Comparison of ENCODE assay signal across 27 cellular contexts in genomic region chr11:104390696-104391095, GRCh38.
DNase-seq lines count a peak whose midpoint lies in the region; ATAC-seq, FAIRE-seq and TF ChIP-seq lines count a peak whose summit lies in the region.
"Had no signal": no experiment of that assay in that cellular context is flagged by ENCODE, and none has a peak within 500 bp of the region (broad histone marks: within the 10 kb centered on the region; RNA-seq: fewer than 3 reads in every experiment).

No MANE protein-coding gene starts in this region.

- H3K36me3 Mint-ChIP-seq in astrocyte (ENCODE audit: low read depth, unreplicated experiment): peaks cover 2% of the 10 kb centered on the region

- H3K9me3 ChIP-seq in astrocyte (ENCODE audit: insufficient read depth, low read depth, low read length): no peaks in the 10 kb centered on the region
- H3K9me3 ChIP-seq in small intestine (ENCODE audit: control insufficient read depth, low read depth): no peaks in the 10 kb centered on the region
- H3K9me3 ChIP-seq: BLaER1 treated with 17β-estradiol and CSF1 and Interleukin-3, amounts not matched to agents 10 nM and 100 nM; prostate gland; tibial nerve had no signal

- H3K4me1 ChIP-seq in astrocyte (ENCODE audit: insufficient read depth, low read length) (no peaks in the 10 kb centered on the region), small intestine (ENCODE audit: control insufficient read depth in 2 of 2, insufficient read depth in 1 of 2, low read depth in 1 of 2, low read length in 1 of 2) (no peaks in the 10 kb centered on the region)
- H3K4me1 ChIP-seq: BLaER1 treated with 17β-estradiol and CSF1 and Interleukin-3, amounts not matched to agents 10 nM and 100 nM; prostate gland; tibial nerve had no signal

- H3K4me2 ChIP-seq in astrocyte (ENCODE audit: low read length): peak overlapping the region; percentile 61
- H3K4me2 ChIP-seq: BLaER1 treated with 17β-estradiol and CSF1 and Interleukin-3, amounts not matched to agents 10 nM and 100 nM; PC-9 had no signal

- no peak overlapping the region for H3K9ac ChIP-seq in astrocyte (ENCODE audit: low read length)
- H3K9ac ChIP-seq: BLaER1 treated with 17β-estradiol and CSF1 and Interleukin-3, amounts not matched to agents 10 nM and 100 nM had no signal

- no peaks in the 10 kb centered on the region for H3K27me3 Mint-ChIP-seq in astrocyte (ENCODE audit: low read depth, unreplicated experiment)
- H3K27me3 Mint-ChIP-seq: activated CD4-positive, alpha-beta T cell treated with anti-CD3 and anti-CD28 coated beads, Interleukin-2, amount 10 ng/mL, durations not matched to agents 7 days and 5 days; activated naive CD8-positive, alpha-beta T cell treated with anti-CD3 and anti-CD28 coated beads, Interleukin-2, amount 50 U/mL, for 24 hours had no signal

- peak overlapping the region; percentile 5 for H2AFZ ChIP-seq in astrocyte (ENCODE audit: low read depth, low read length)
- H2AFZ ChIP-seq: PC-9 had no signal

- H3K4me3 ChIP-seq in astrocyte (ENCODE audit: insufficient read depth, low read depth, low read length): no peak overlapping the region
- no peak overlapping the region for H3K4me3 ChIP-seq in small intestine (ENCODE audit: low read depth in 1 of 2, low read length in 2 of 2)
- H3K4me3 ChIP-seq: BLaER1 treated with 17β-estradiol and CSF1 and Interleukin-3, amounts not matched to agents 10 nM and 100 nM; PC-9; prostate gland; skin epidermis; tibial nerve had no signal

- ATAC-seq in GM19455 (IDR thresholded peaks at IDR 0.05; ENCODE audit: unreplicated experiment): no peak
- no peak for ATAC-seq in GM21447 (IDR thresholded peaks at IDR 0.05; ENCODE audit: unreplicated experiment)
- ATAC-seq: activated naive CD8-positive, alpha-beta T cell treated with anti-CD3 and anti-CD28 coated beads, Interleukin-2, amount 50 U/mL, for 24 hours; esophagus mucosa; left ventricle myocardium superior had no signal

- DNase-seq in HK-2 (ENCODE audit: unreplicated experiment): peak; percentile 9
- DNase-seq in astrocyte (ENCODE audit: low read depth): peak; percentile 88
- peak; percentile 68 for DNase-seq in iris pigment epithelial cell (ENCODE audit: low read depth)
- no peak for DNase-seq in small intestine
- DNase-seq in NCI-H2107 treated with DMSO at 0.1 percent for 48 hours (lab: John Stamatoyannopoulos, UW; ENCODE audit: unreplicated experiment): no peak
- DNase-seq: activated CD4-positive, alpha-beta T cell treated with anti-CD3 and anti-CD28 coated beads, Interleukin-2, amount 10 ng/mL, durations not matched to agents 7 days and 5 days; activated naive CD8-positive, alpha-beta T cell treated with anti-CD3 and anti-CD28 coated beads, Interleukin-2, amount 50 U/mL, for 24 hours; central memory CD4-positive, alpha-beta T cell; left ventricle myocardium superior; MV-4-11; NCI-H1694; SIG-M5; stimulated activated CD4-positive, alpha-beta T cell treated with anti-CD3 and anti-CD28 coated beads, Interleukin-2, amount 100 ng/mL, for 48 hours; T-helper 1 cell had no signal

- H3K9me3 Mint-ChIP-seq in astrocyte (ENCODE audit: unreplicated experiment): no peaks in the 10 kb centered on the region
- H3K9me3 Mint-ChIP-seq: activated CD4-positive, alpha-beta T cell treated with anti-CD3 and anti-CD28 coated beads, Interleukin-2, amount 10 ng/mL, durations not matched to agents 7 days and 5 days; activated naive CD8-positive, alpha-beta T cell treated with anti-CD3 and anti-CD28 coated beads, Interleukin-2, amount 50 U/mL, for 24 hours; activated T-helper 2 cell treated with anti-CD3 and anti-CD28 coated beads, Interferon-gamma antibody, Interleukin-2, Interleukin-4, amounts not matched to agents 10 μg/mL and 5 μg/mL and 100 μg/mL, durations not matched to agents 14 hours and 24 hours and 36 hours; stimulated activated naive CD8-positive, alpha-beta T cell treated with anti-CD3 and anti-CD28 coated beads, Interleukin-15, Interleukin-2, amounts not matched to agents 100 ng/mL and 50 ng/mL, for 24 hours had no signal

- no peak for TF ChIP-seq CTCF in astrocyte (IDR thresholded peaks at IDR 0.05; ENCODE audit: insufficient read depth, low read depth, low read length)

- no peak overlapping the region for H3K4me3 Mint-ChIP-seq in astrocyte (ENCODE audit: unreplicated experiment)
- H3K4me3 Mint-ChIP-seq: activated CD4-positive, alpha-beta T cell treated with anti-CD3 and anti-CD28 coated beads, Interleukin-2, amount 10 ng/mL, durations not matched to agents 7 days and 5 days; activated naive CD8-positive, alpha-beta T cell treated with anti-CD3 and anti-CD28 coated beads, Interleukin-2, amount 50 U/mL, for 24 hours; neural crest cell; stimulated activated naive CD8-positive, alpha-beta T cell treated with anti-CD3 and anti-CD28 coated beads, Interleukin-15, Interleukin-2, amounts not matched to agents 100 ng/mL and 50 ng/mL, for 24 hours had no signal

- 60 to 80% (median 76%) methylated on average over 4 of the region's 4 CpGs for WGBS in small intestine, 3 donors

- H3K27ac Mint-ChIP-seq in astrocyte (ENCODE audit: unreplicated experiment): peak overlapping the region; percentile 9
- H3K27ac Mint-ChIP-seq: activated CD4-positive, alpha-beta T cell treated with anti-CD3 and anti-CD28 coated beads, Interleukin-2, amount 10 ng/mL, durations not matched to agents 7 days and 5 days; activated naive CD8-positive, alpha-beta T cell treated with anti-CD3 and anti-CD28 coated beads, Interleukin-2, amount 50 U/mL, for 24 hours; activated T-helper 2 cell treated with anti-CD3 and anti-CD28 coated beads, Interferon-gamma antibody, Interleukin-2, Interleukin-4, amounts not matched to agents 10 μg/mL and 5 μg/mL and 100 μg/mL, durations not matched to agents 14 hours and 24 hours and 36 hours; stimulated activated naive CD8-positive, alpha-beta T cell treated with anti-CD3 and anti-CD28 coated beads, Interleukin-15, Interleukin-2, amounts not matched to agents 100 ng/mL and 50 ng/mL, for 24 hours had no signal

- no peaks in the 10 kb centered on the region for H4K20me1 ChIP-seq in astrocyte (ENCODE audit: insufficient read depth, low read length)
- H4K20me1 ChIP-seq: BLaER1 treated with 17β-estradiol and CSF1 and Interleukin-3, amounts not matched to agents 10 nM and 100 nM had no signal

- FAIRE-seq in astrocyte (lab: Jason Lieb, UNC): no peak
- no peak for FAIRE-seq in small intestine (lab: Jason Lieb, UNC)
- FAIRE-seq: D721Med, G401.6 had no signal

- H3K4me1 Mint-ChIP-seq in astrocyte (ENCODE audit: low read depth, unreplicated experiment): peaks cover 26% of the 10 kb centered on the region
- H3K4me1 Mint-ChIP-seq: activated CD4-positive, alpha-beta T cell treated with anti-CD3 and anti-CD28 coated beads, Interleukin-2, amount 10 ng/mL, durations not matched to agents 7 days and 5 days; activated naive CD8-positive, alpha-beta T cell treated with anti-CD3 and anti-CD28 coated beads, Interleukin-2, amount 50 U/mL, for 24 hours; neural crest cell had no signal

- H3K79me2 ChIP-seq in astrocyte (ENCODE audit: insufficient read depth, low read length): no peaks in the 10 kb centered on the region

- H3K36me3 ChIP-seq in astrocyte (ENCODE audit: insufficient read depth, low read length) (no peaks in the 10 kb centered on the region), small intestine (ENCODE audit: control insufficient read depth in 2 of 2, insufficient read depth in 2 of 2, low read length in 2 of 2) (no peaks in the 10 kb centered on the region)
- H3K36me3 ChIP-seq: BLaER1 treated with 17β-estradiol and CSF1 and Interleukin-3, amounts not matched to agents 10 nM and 100 nM; prostate gland; tibial nerve had no signal

- H3K27me3 ChIP-seq in astrocyte (ENCODE audit: insufficient read depth, low read length) (no peaks in the 10 kb centered on the region), small intestine (ENCODE audit: control insufficient read depth in 2 of 2, insufficient read depth in 2 of 2, low read length in 2 of 2) (no peaks in the 10 kb centered on the region)
- H3K27me3 ChIP-seq: BLaER1 treated with 17β-estradiol and CSF1 and Interleukin-3, amounts not matched to agents 10 nM and 100 nM; tibial nerve had no signal

- H3K27ac ChIP-seq in astrocyte (ENCODE audit: low read depth, low read length): peak overlapping the region; percentile 56
- H3K27ac ChIP-seq in small intestine (ENCODE audit: low read depth in 1 of 2, low read length in 1 of 2): no peak overlapping the region
- H3K27ac ChIP-seq: BLaER1 treated with 17β-estradiol and CSF1 and Interleukin-3, amounts not matched to agents 10 nM and 100 nM; PC-9; prostate gland; skin epidermis; tibial nerve had no signal

Comparison
In these comparisons a context has a peak if more than half of its experiments do, and no peak if none do; other contexts are left out.
1. DNase-seq: peak in HK-2 (single experiment), astrocyte (single experiment) and iris pigment epithelial cell (single experiment); none in small intestine (single experiment) and NCI-H2107 treated with DMSO at 0.1 percent for 48 hours (single experiment).